18 cellular contexts compared by ENCODE assay signal in genomic region chr10:99694171-99694570, GRCh38. TPM values are rescaled to one million over a fixed set of nuclear protein-coding genes. Genes with fewer than 3 reads are reported as not detected.
A peak's percentile ranks its signal among the peaks of the same experiment; 100 is the strongest.
DNase-seq lines count a peak whose midpoint lies in the region; ATAC-seq and TF ChIP-seq lines count a peak whose summit lies in the region.
"Had no signal": no experiment of that assay in that cellular context is flagged by ENCODE, and none has a peak within 500 bp of the region (broad histone marks: within the 10 kb centered on the region; RNA-seq: fewer than 3 reads in every experiment).

No MANE protein-coding gene starts in this region.

- H3K27ac ChIP-seq in ACC112 (ENCODE audit: low read depth, low read length) = peak overlapping the region; percentile 49
- H3K27ac ChIP-seq: adrenal gland, heart right ventricle, right atrium auricular region, stomach had no signal

- H2AFZ ChIP-seq in ACC112 (ENCODE audit: low read length, unreplicated experiment) = no peak overlapping the region

- peaks cover 6% of the 10 kb centered on the region for H3K4me1 ChIP-seq in ACC112 (ENCODE audit: control insufficient read depth, insufficient read depth, low read length, unreplicated experiment)
- H3K4me1 ChIP-seq: adrenal gland, heart right ventricle, right atrium auricular region, stomach had no signal

- no peak overlapping the region for H3K4me3 ChIP-seq in ACC112 (ENCODE audit: low read depth, low read length)
- H3K4me3 ChIP-seq: adrenal gland, heart right ventricle, MG63, right atrium auricular region, stomach had no signal

- H3K79me2 ChIP-seq in ACC112 (ENCODE audit: control insufficient read depth, insufficient read depth, low read length, unreplicated experiment) = no peaks in the 10 kb centered on the region

- DNase-seq in HCEC 1CT = peak; percentile 89
- DNase-seq in astrocyte of the hippocampus (ENCODE audit: low read depth, low spot score) = peak; percentile 82
- DNase-seq in foreskin melanocyte = peak; percentile 52
- DNase-seq in GM19238 (ENCODE audit: insufficient read length, low spot score) = no peak
- DNase-seq in anterior cingulate cortex (lab: John Stamatoyannopoulos, UW) = no peak
- no peak for DNase-seq in NCI-H2029 treated with DMSO at 0.1 percent for 48 hours (lab: John Stamatoyannopoulos, UW)
- DNase-seq in omental fat pad (ENCODE audit: low spot score) = no peak
- DNase-seq: 8988T; adrenal gland; CD8-positive, alpha-beta memory T cell; DND-41; heart right ventricle; MG63; NCI-H187 treated with DMSO at 0.1 percent for 48 hours; NCI-H510A; stomach had no signal

- no peaks in the 10 kb centered on the region for H3K27me3 ChIP-seq in ACC112 (ENCODE audit: insufficient read depth, low read length)
- H3K27me3 ChIP-seq: adrenal gland, heart right ventricle, MG63, right atrium auricular region, stomach had no signal

- no peak for ATAC-seq in omental fat pad (ENCODE audit: low FRiP score)
- ATAC-seq: heart right ventricle had no signal

- no peak for TF ChIP-seq CTCF in omental fat pad (IDR thresholded peaks at IDR 0.05)

- H3K36me3 ChIP-seq in ACC112 (ENCODE audit: insufficient read depth, low read length) = peaks cover 43% of the 10 kb centered on the region

RNA-seq across cellular contexts. Expression of gene ENTPD7, which starts 34.9 kb away (rescaled TPM):
- 10 to 100 TPM in 2 of 4 donors, 1 to 10 TPM in 2; 5.2 to 18.6 (median 9.2) TPM for total RNA-seq in omental fat pad

RNA-seq across cellular contexts. Expression of gene COX15, which starts 37.8 kb away (rescaled TPM):
- 10 to 100 TPM; 16.8 to 37.7 (median 32.8) TPM for total RNA-seq in omental fat pad

RNA-seq across cellular contexts. Expression of gene CUTC, which starts 37.9 kb away (rescaled TPM):
- 10 to 100 TPM; 29.7 to 57.5 (median 42.0) TPM for total RNA-seq in omental fat pad

Comparison
In these comparisons a context has a peak if more than half of its experiments do, and no peak if none do; other contexts are left out.
1. DNase-seq: peak in HCEC 1CT (single experiment), astrocyte of the hippocampus (single experiment) and foreskin melanocyte (single experiment); none in GM19238 (single experiment), anterior cingulate cortex (0 of 58), NCI-H2029 treated with DMSO at 0.1 percent for 48 hours (single experiment) and omental fat pad (single experiment).